8 cellular contexts compared by ENCODE assay signal in the genomic region with DNA sequence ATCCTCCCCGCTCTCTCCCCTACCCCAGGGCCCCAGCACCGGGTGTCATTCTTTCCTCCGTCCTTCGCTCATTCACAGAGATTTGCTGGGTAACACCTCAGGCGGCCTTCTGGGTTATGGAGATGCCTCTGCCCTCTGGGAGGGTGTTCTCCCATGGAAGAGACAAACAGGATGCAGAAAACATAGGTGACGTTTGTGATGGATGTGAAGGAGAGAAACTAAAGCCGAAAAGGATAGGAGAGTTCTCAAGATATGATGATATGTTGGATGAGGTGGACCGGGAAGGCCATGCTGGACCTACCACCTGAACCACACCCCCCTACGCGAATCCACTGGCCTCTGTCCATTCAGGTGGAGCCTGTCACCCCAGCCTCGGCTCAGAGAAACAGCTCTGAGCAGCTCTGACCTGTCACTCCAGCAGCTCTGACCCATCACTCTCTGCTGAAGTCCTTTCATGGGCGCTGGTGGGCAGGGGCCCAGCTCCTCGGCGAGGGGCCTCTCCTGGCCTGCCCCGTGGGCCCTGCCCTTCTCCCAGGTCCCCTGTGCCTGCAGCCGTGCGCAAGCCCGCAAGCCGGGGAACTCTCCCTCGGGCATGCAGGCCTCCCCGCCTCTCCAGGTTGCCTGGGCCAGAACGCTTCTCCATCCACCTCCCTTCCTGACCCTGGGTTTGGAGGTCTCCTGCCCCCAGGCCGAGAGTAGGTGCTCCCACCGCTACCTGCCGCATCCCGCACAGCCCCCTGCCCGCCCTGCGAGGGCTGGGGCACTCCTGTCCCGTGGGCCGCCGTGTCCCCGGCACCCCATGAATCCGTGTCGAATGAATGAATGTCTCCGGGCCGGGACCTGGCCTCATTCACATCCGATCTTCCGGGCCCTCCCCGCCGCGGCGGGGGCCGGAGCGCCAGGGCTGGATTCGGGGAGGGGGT. TPM values are rescaled to one million over a fixed set of nuclear protein-coding genes. Genes with fewer than 3 reads are reported as not detected.
DNase-seq lines count a peak whose midpoint lies in the region; TF ChIP-seq lines count a peak whose summit lies in the region.

No MANE protein-coding gene starts in this region.

- H3K36me3 ChIP-seq in HEK293 (ENCODE audit: control insufficient read depth in 2 of 2, insufficient read depth in 1 of 2, low read length in 2 of 2) = no peaks in the 10 kb centered on the region
- no peaks in the 10 kb centered on the region for H3K36me3 ChIP-seq in iPS DF 6.9 (ENCODE audit: control insufficient read depth, insufficient read depth, low read length)

- H3K4me1 ChIP-seq in HEK293 (ENCODE audit: control insufficient read depth, insufficient read depth, low read length) (peaks cover 3% of the 10 kb centered on the region), iPS DF 6.9 (ENCODE audit: control insufficient read depth, insufficient read depth, low read length) (0 out of 2 replicates have a peak, but pooled peaks cover 4% of the 10 kb centered on the region)

- CTCF ChIA-PET in HEK293 (lab: Yijun Ruan, JAX) = interaction anchor here (1.7 kb wide), 1 partner anchor 64 kb away, joined by 3 read pairs; no protein-coding TSS in a partner anchor

- intact Hi-C loops in activated T-helper 1 cell treated with anti-CD3 and anti-CD28 coated beads, Interleukin-12 subunit alpha, Interleukin-12 subunit beta, Interleukin-2, Interleukin-4 antibody, amounts not matched to agents 30 ng/mL and 10 ng/mL and 1 ng/mL, durations not matched to agents 14 hours and 24 hours and 36 hours (cut with micrococcal nuclease) = loop anchor here (2.0 kb wide), 1 partner anchor 43 kb away; no protein-coding TSS in a partner anchor

- H3K36me3 Mint-ChIP-seq in activated T-helper 1 cell treated with anti-CD3 and anti-CD28 coated beads, Interleukin-12 subunit alpha, Interleukin-12 subunit beta, Interleukin-2, Interleukin-4 antibody, amounts not matched to agents 30 ng/mL and 10 ng/mL and 1 ng/mL, durations not matched to agents 14 hours and 24 hours and 36 hours (ENCODE audit: low read depth) = no peaks in the 10 kb centered on the region

- H3K27ac ChIP-seq in HEK293 (ENCODE audit: extremely low read depth, low read depth, low read length) (no peak overlapping the region), iPS DF 6.9 (ENCODE audit: low read length) (no peak overlapping the region), skin epidermis (peak overlapping the region in 10 of 21 experiments; percentile 41 to 75 (median 60))

- DNase-seq in activated T-helper 1 cell treated with anti-CD3 and anti-CD28 coated beads, Interleukin-12 subunit alpha, Interleukin-12 subunit beta, Interleukin-2, Interleukin-4 antibody, amounts not matched to agents 30 ng/mL and 10 ng/mL and 1 ng/mL, durations not matched to agents 14 hours and 24 hours and 36 hours (ENCODE audit: low spot score) = no peak
- no peak for DNase-seq in iPS DF 6.9 (ENCODE audit: low read depth, low spot score)
- DNase-seq in NCI-H1436 (lab: John Stamatoyannopoulos, UW) = no peak
- DNase-seq in stimulated activated CD4-positive, alpha-beta T cell treated with anti-CD3 and anti-CD28 coated beads, Interleukin-2, amount 100 ng/mL, for 48 hours = no peak
- DNase-seq in NCI-H526 treated with DMSO at 0.1 percent for 48 hours (lab: John Stamatoyannopoulos, UW) = no peak
- DNase-seq in middle frontal gyrus (ENCODE audit: extremely low spot score, low spot score) = no peak

- H3K27ac Mint-ChIP-seq in activated T-helper 1 cell treated with anti-CD3 and anti-CD28 coated beads, Interleukin-12 subunit alpha, Interleukin-12 subunit beta, Interleukin-2, Interleukin-4 antibody, amounts not matched to agents 30 ng/mL and 10 ng/mL and 1 ng/mL, durations not matched to agents 14 hours and 24 hours and 36 hours = peak overlapping the region; percentile 44

- peaks cover 31% of the 10 kb centered on the region for H3K27me3 Mint-ChIP-seq in activated T-helper 1 cell treated with anti-CD3 and anti-CD28 coated beads, Interleukin-12 subunit alpha, Interleukin-12 subunit beta, Interleukin-2, Interleukin-4 antibody, amounts not matched to agents 30 ng/mL and 10 ng/mL and 1 ng/mL, durations not matched to agents 14 hours and 24 hours and 36 hours (ENCODE audit: insufficient read depth)

- H3K27me3 ChIP-seq in iPS DF 6.9 (ENCODE audit: control insufficient read depth, insufficient read depth, low read length) = no peaks in the 10 kb centered on the region

- H3K9me3 Mint-ChIP-seq in activated T-helper 1 cell treated with anti-CD3 and anti-CD28 coated beads, Interleukin-12 subunit alpha, Interleukin-12 subunit beta, Interleukin-2, Interleukin-4 antibody, amounts not matched to agents 30 ng/mL and 10 ng/mL and 1 ng/mL, durations not matched to agents 14 hours and 24 hours and 36 hours = no peaks in the 10 kb centered on the region

- peak overlapping the region; percentile 23 for H3K4me3 ChIP-seq in HEK293 (ENCODE audit: low read depth, low read length)
- H3K4me3 ChIP-seq in iPS DF 6.9 (ENCODE audit: low read length) = peak overlapping the region; percentile 65; the same call in 1 of the 2 replicates
- H3K4me3 ChIP-seq in skin epidermis = peak overlapping the region; percentile 9 to 69 (median 29)

- H3K4me1 Mint-ChIP-seq in activated T-helper 1 cell treated with anti-CD3 and anti-CD28 coated beads, Interleukin-12 subunit alpha, Interleukin-12 subunit beta, Interleukin-2, Interleukin-4 antibody, amounts not matched to agents 30 ng/mL and 10 ng/mL and 1 ng/mL, durations not matched to agents 14 hours and 24 hours and 36 hours (ENCODE audit: low read depth) = no peaks in the 10 kb centered on the region

- POLR2A ChIA-PET in HEK293 (lab: Yijun Ruan, JAX) = interaction anchor here (1.5 kb wide), 1 partner anchor 30 kb away, joined by 3 read pairs; no protein-coding TSS in a partner anchor

- WGBS in iPS DF 6.9 (ENCODE audit: insufficient coverage, insufficient read length) = no CpG with 5 or more reads among the region's 45 CpGs

- H3K4me3 Mint-ChIP-seq in activated T-helper 1 cell treated with anti-CD3 and anti-CD28 coated beads, Interleukin-12 subunit alpha, Interleukin-12 subunit beta, Interleukin-2, Interleukin-4 antibody, amounts not matched to agents 30 ng/mL and 10 ng/mL and 1 ng/mL, durations not matched to agents 14 hours and 24 hours and 36 hours = peak overlapping the region; percentile 68

- no peak for TF ChIP-seq CTCF in HEK293 (tag by site-specific recombination; IDR thresholded peaks at IDR 0.05)

- H3K9me3 ChIP-seq in HEK293 (ENCODE audit: control insufficient read depth, insufficient read depth, low read depth, low read length) = no peaks in the 10 kb centered on the region
- H3K9me3 ChIP-seq in iPS DF 6.9 (ENCODE audit: control insufficient read depth, insufficient read depth, low read length) = no peaks in the 10 kb centered on the region

TF ChIP-seq in HEK293, 187 proteins besides CTCF, POLR2A, EP300 and RAD21 (continues in another document):
- 0 out of 2 replicates have a peak, but pooled peaks have one; percentile 23 for TF ChIP-seq KLF8 (tag by site-specific recombination; IDR thresholded peaks at IDR 0.05)
- peak; percentile 67; the same call in 1 of the 2 replicates for TF ChIP-seq ZNF600 (tag by site-specific recombination; IDR thresholded peaks at IDR 0.05)
- TF ChIP-seq, protein P1, sequence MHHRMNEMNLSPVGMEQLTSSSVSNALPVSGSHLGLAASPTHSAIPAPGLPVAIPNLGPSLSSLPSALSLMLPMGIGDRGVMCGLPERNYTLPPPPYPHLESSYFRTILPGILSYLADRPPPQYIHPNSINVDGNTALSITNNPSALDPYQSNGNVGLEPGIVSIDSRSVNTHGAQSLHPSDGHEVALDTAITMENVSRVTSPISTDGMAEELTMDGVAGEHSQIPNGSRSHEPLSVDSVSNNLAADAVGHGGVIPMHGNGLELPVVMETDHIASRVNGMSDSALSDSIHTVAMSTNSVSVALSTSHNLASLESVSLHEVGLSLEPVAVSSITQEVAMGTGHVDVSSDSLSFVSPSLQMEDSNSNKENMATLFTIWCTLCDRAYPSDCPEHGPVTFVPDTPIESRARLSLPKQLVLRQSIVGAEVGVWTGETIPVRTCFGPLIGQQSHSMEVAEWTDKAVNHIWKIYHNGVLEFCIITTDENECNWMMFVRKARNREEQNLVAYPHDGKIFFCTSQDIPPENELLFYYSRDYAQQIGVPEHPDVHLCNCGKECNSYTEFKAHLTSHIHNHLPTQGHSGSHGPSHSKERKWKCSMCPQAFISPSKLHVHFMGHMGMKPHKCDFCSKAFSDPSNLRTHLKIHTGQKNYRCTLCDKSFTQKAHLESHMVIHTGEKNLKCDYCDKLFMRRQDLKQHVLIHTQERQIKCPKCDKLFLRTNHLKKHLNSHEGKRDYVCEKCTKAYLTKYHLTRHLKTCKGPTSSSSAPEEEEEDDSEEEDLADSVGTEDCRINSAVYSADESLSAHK (tag by site-specific recombination; IDR thresholded peaks at IDR 0.05) = no peak
- TF ChIP-seq ZNF768 (tag by site-specific recombination; IDR thresholded peaks at IDR 0.05) = no peak
- peak; percentile 74; the same call in 1 of the 2 replicates for TF ChIP-seq ZFP69B (tag by site-specific recombination; IDR thresholded peaks at IDR 0.05)
- TF ChIP-seq, protein P2, sequence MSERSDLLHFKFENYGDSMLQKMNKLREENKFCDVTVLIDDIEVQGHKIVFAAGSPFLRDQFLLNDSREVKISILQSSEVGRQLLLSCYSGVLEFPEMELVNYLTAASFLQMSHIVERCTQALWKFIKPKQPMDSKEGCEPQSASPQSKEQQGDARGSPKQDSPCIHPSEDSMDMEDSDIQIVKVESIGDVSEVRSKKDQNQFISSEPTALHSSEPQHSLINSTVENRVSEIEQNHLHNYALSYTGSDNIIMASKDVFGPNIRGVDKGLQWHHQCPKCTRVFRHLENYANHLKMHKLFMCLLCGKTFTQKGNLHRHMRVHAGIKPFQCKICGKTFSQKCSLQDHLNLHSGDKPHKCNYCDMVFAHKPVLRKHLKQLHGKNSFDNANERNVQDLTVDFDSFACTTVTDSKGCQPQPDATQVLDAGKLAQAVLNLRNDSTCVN (tag by site-specific recombination; optimal IDR thresholded peaks at IDR 0.05) = peak; percentile 27
- peak; percentile 57 for TF ChIP-seq ZFHX2 (tag by site-specific recombination; conservative IDR thresholded peaks at IDR 0.05)
- TF ChIP-seq KLF1 (tag by site-specific recombination; IDR thresholded peaks at IDR 0.05) = no peak

RNA-seq across cellular contexts. Expression of a gene that starts 0.7 kb away (rescaled TPM):
- 3.9 and 4.2 TPM in 2 replicates for total RNA-seq in activated T-helper 1 cell treated with anti-CD3 and anti-CD28 coated beads, Interleukin-12 subunit alpha, Interleukin-12 subunit beta, Interleukin-2, Interleukin-4 antibody, amounts not matched to agents 30 ng/mL and 10 ng/mL and 1 ng/mL, durations not matched to agents 14 hours and 24 hours and 36 hours
